In genomic region chr11:109708184-109708583, GRCh38 we compare ENCODE assay signal across 13 cellular contexts.
DNase-seq lines count a peak whose midpoint lies in the region; FAIRE-seq and TF ChIP-seq lines count a peak whose summit lies in the region.
"Had no signal": no experiment of that assay in that cellular context is flagged by ENCODE, and none has a peak within 500 bp of the region (broad histone marks: within the 10 kb centered on the region; RNA-seq: fewer than 3 reads in every experiment).

No MANE protein-coding gene starts in this region.

- H3K9ac ChIP-seq in neural progenitor cell, result no peak overlapping the region

- H3F3A ChIP-seq in neural progenitor cell (ENCODE audit: low read depth), result no peaks in the 10 kb centered on the region

- FAIRE-seq in D721Med (lab: Jason Lieb, UNC), result peak; percentile 38
- FAIRE-seq: A549 had no signal

- TF ChIP-seq CTCF in D721Med (IDR thresholded peaks at IDR 0.05; ENCODE audit: insufficient read depth, missing control alignments), result no peak
- no peak for TF ChIP-seq CTCF in neural progenitor cell (IDR thresholded peaks at IDR 0.05)

- H3K4me2 ChIP-seq in neural progenitor cell, result no peak overlapping the region
- H3K4me2 ChIP-seq: A549 had no signal

- H3K36me3 ChIP-seq in neural progenitor cell, result no peaks in the 10 kb centered on the region
- H3K36me3 ChIP-seq: BE2C had no signal

- H4K20me1 ChIP-seq in neural progenitor cell (ENCODE audit: low read depth), result no peaks in the 10 kb centered on the region

- H3K27me3 Mint-ChIP-seq in neural progenitor cell (ENCODE audit: insufficient read depth, low read depth) (peaks cover 3% of the 10 kb centered on the region), immature natural killer cell (ENCODE audit: low read depth in 3 of 3) (peaks cover 0 to 2% (median 0%) of the 10 kb centered on the region in 3 donors)
- H3K27me3 Mint-ChIP-seq: CD4-positive, alpha-beta memory T cell had no signal

- H3K27ac Mint-ChIP-seq in neural progenitor cell, result no peak overlapping the region
- H3K27ac Mint-ChIP-seq in immature natural killer cell, result no peak overlapping the region
- H3K27ac Mint-ChIP-seq: CD4-positive, alpha-beta memory T cell; HFFc6 had no signal

- H3K4me1 ChIP-seq in neural progenitor cell, result no peaks in the 10 kb centered on the region
- H3K4me1 ChIP-seq: A549, BE2C had no signal

- DNase-seq in D341Med (ENCODE audit: low spot score), result peak; percentile 32
- no peak for DNase-seq in D721Med (ENCODE audit: insufficient read length, low spot score)
- peak; percentile 54 for DNase-seq in NCI-H82 (lab: John Stamatoyannopoulos, UW)
- DNase-seq in neural progenitor cell (ENCODE audit: low spot score), result peak; percentile 13
- DNase-seq in HUDEP-2 (lab: John Stamatoyannopoulos, UW; ENCODE audit: unreplicated experiment in 76 of 76), result no peak
- no peak for DNase-seq in immature natural killer cell
- DNase-seq: BE2C; CD4-positive, alpha-beta memory T cell; HCEC 1CT; HFFc6 had no signal

- H3K9me3 ChIP-seq in neural progenitor cell (ENCODE audit: low read depth), result no peaks in the 10 kb centered on the region
- H3K9me3 ChIP-seq: A549, BE2C had no signal

- H3K9me3 Mint-ChIP-seq in neural progenitor cell (no peaks in the 10 kb centered on the region), immature natural killer cell (peaks cover 3 to 11% (median 4%) of the 10 kb centered on the region in 6 donors)
- H3K9me3 Mint-ChIP-seq: HFFc6 had no signal

- H3K4me1 Mint-ChIP-seq in neural progenitor cell, result peaks cover 11% of the 10 kb centered on the region
- H3K4me1 Mint-ChIP-seq in immature natural killer cell, result no peaks in the 10 kb centered on the region
- H3K4me1 Mint-ChIP-seq: CD4-positive, alpha-beta memory T cell had no signal

- H3K27me3 ChIP-seq in neural progenitor cell, result no peaks in the 10 kb centered on the region

- H3K4me3 Mint-ChIP-seq in neural progenitor cell, result no peak overlapping the region
- no peak overlapping the region for H3K4me3 Mint-ChIP-seq in immature natural killer cell
- H3K4me3 Mint-ChIP-seq: CD4-positive, alpha-beta memory T cell; HFFc6 had no signal

- no peak overlapping the region for H3K4me3 ChIP-seq in neural progenitor cell
- H3K4me3 ChIP-seq: A549 had no signal

- no peaks in the 10 kb centered on the region for H3K79me2 ChIP-seq in neural progenitor cell (ENCODE audit: low read depth)

- H3K36me3 Mint-ChIP-seq in neural progenitor cell, result no peaks in the 10 kb centered on the region
- H3K36me3 Mint-ChIP-seq in immature natural killer cell, result no peaks in the 10 kb centered on the region
- H3K36me3 Mint-ChIP-seq: CD4-positive, alpha-beta memory T cell had no signal

- no peak overlapping the region for H2AFZ ChIP-seq in neural progenitor cell (replicated peaks)

- H3K27ac ChIP-seq in neural progenitor cell, result no peak overlapping the region
- H3K27ac ChIP-seq: A549, C4-2B, HL-60 had no signal

Comparison
In these comparisons a context has a peak if more than half of its experiments do, and no peak if none do; other contexts are left out.
1. DNase-seq: peak in D341Med (single experiment), NCI-H82 (single experiment) and neural progenitor cell (single experiment); none in D721Med (single experiment), HUDEP-2 (0 of 76) and immature natural killer cell (0 of 3).